ENCODE assay signal across 8 cellular contexts in genomic region chr12:20798561-20798960, GRCh38. TPM values are rescaled to one million over a fixed set of nuclear protein-coding genes. Genes with fewer than 3 reads are reported as not detected.
DNase-seq lines count a peak whose midpoint lies in the region; ATAC-seq and TF ChIP-seq lines count a peak whose summit lies in the region.

No MANE protein-coding gene starts in this region.

- H3K4me3 ChIP-seq in colonic mucosa, result no peak overlapping the region
- H3K4me3 ChIP-seq in mesenchymal stem cell (ENCODE audit: insufficient read depth in 1 of 2, low read depth in 1 of 2, low read length in 2 of 2), result no peak overlapping the region

- H3K27ac ChIP-seq in colonic mucosa, result no peak overlapping the region
- H3K27ac ChIP-seq in mesenchymal stem cell (ENCODE audit: low read length, poor library complexity, severe bottlenecking), result no peak overlapping the region

- no peak overlapping the region for H3K4ac ChIP-seq in mesenchymal stem cell (ENCODE audit: low read depth in 1 of 2, low read length in 2 of 2)

- H4K8ac ChIP-seq in mesenchymal stem cell (ENCODE audit: low read length), result no peak overlapping the region

- no peak overlapping the region for H2AFZ ChIP-seq in mesenchymal stem cell (ENCODE audit: low read depth, low read length)

- no peak overlapping the region for H4K91ac ChIP-seq in mesenchymal stem cell (ENCODE audit: low read length)

- H2BK12ac ChIP-seq in mesenchymal stem cell (ENCODE audit: low read length in 2 of 2), result no peak overlapping the region

- ATAC-seq in GM19023 (IDR thresholded peaks at IDR 0.05; ENCODE audit: unreplicated experiment) (no peak), GM19452 (IDR thresholded peaks at IDR 0.05; ENCODE audit: unreplicated experiment) (no peak)

- H3K18ac ChIP-seq in mesenchymal stem cell (ENCODE audit: low read depth in 1 of 2, low read length in 2 of 2), result no peak overlapping the region

- H3K4me1 ChIP-seq in colonic mucosa (no peaks in the 10 kb centered on the region), mesenchymal stem cell (ENCODE audit: control insufficient read depth, insufficient read depth, low read depth, low read length) (no peaks in the 10 kb centered on the region)

- H3K14ac ChIP-seq in mesenchymal stem cell (ENCODE audit: low read length in 2 of 2), result no peak overlapping the region

- H2AK5ac ChIP-seq in mesenchymal stem cell (ENCODE audit: low read length, severe bottlenecking), result no peak overlapping the region

- 40% methylated on average over 1 of the region's 1 CpG for WGBS in mesenchymal stem cell

- H3K9ac ChIP-seq in colonic mucosa (ENCODE audit: low read depth in 2 of 2, low read length in 2 of 2), result no peak overlapping the region
- H3K9ac ChIP-seq in mesenchymal stem cell (ENCODE audit: low read length), result no peak overlapping the region

- TF ChIP-seq CTCF in colonic mucosa (IDR thresholded peaks at IDR 0.05), result peak; percentile 36

- no peak overlapping the region for H3K23ac ChIP-seq in mesenchymal stem cell (ENCODE audit: low read length in 2 of 2)

- no peak overlapping the region for H2BK15ac ChIP-seq in mesenchymal stem cell (ENCODE audit: low read depth, poor library complexity, severe bottlenecking)

- no peaks in the 10 kb centered on the region for H3K79me1 ChIP-seq in mesenchymal stem cell (replicated peaks; ENCODE audit: low read length, poor library complexity, severe bottlenecking)

- DNase-seq in DMS53 (lab: John Stamatoyannopoulos, UW) (peak; percentile 92), NCI-H1694 treated with DMSO at 0.1 percent for 48 hours (lab: John Stamatoyannopoulos, UW) (peak; percentile 10), colonic mucosa (no peak), mesenchymal stem cell (peak; percentile 0), SIG-M5 treated with dmso at 0.1 percent for 504 hours (lab: John Stamatoyannopoulos, UW; ENCODE audit: unreplicated experiment) (no peak)
- DNase-seq in activated T-cell treated with anti-CD3 and anti-CD28 coated beads, Interleukin-2, amount 50 U/mL, for 48 hours, result no peak

- H3K4me2 ChIP-seq in mesenchymal stem cell (ENCODE audit: low read length, poor library complexity, severe bottlenecking), result no peak overlapping the region

- H2BK120ac ChIP-seq in mesenchymal stem cell (ENCODE audit: low read depth, low read length), result no peak overlapping the region

- H2BK5ac ChIP-seq in mesenchymal stem cell (ENCODE audit: low read depth, low read length, poor library complexity, severe bottlenecking), result no peak overlapping the region

- H3K27me3 ChIP-seq in colonic mucosa (no peaks in the 10 kb centered on the region), mesenchymal stem cell (ENCODE audit: control insufficient read depth in 1 of 2, insufficient read depth in 1 of 2, low read length in 2 of 2) (no peaks in the 10 kb centered on the region)

- H3K9me3 ChIP-seq in colonic mucosa, result no peaks in the 10 kb centered on the region
- H3K9me3 ChIP-seq in mesenchymal stem cell (ENCODE audit: control insufficient read depth, low read length), result no peaks in the 10 kb centered on the region

- intact Hi-C loops in colonic mucosa (cut with DNase I), result loop anchor here (2.0 to 5.0 kb wide), 2 partner anchors 86 to 152 kb away; no protein-coding TSS in a partner anchor

- H3K36me3 ChIP-seq in colonic mucosa (no peaks in the 10 kb centered on the region), mesenchymal stem cell (ENCODE audit: control insufficient read depth in 1 of 2, insufficient read depth in 2 of 2, low read depth in 1 of 2, low read length in 2 of 2) (no peaks in the 10 kb centered on the region)

RNA-seq across cellular contexts. Expression of gene SLCO1B3, which starts 11.9 kb away (rescaled TPM):
- total RNA-seq in colonic mucosa, result under 1 TPM in 1 of 2 donors, not detected in 1; 0.93 TPM
- polyA plus RNA-seq in mesenchymal stem cell (2013, experiment 1 of 2), result not detected
- polyA plus RNA-seq in mesenchymal stem cell (2013, experiment 2 of 2), result not detected

Comparison
In these comparisons a context has a peak if more than half of its experiments do, and no peak if none do; other contexts are left out.
1. DNase-seq: peak in DMS53 (single experiment), NCI-H1694 treated with DMSO at 0.1 percent for 48 hours (single experiment) and mesenchymal stem cell (single experiment); none in colonic mucosa (single experiment), SIG-M5 treated with dmso at 0.1 percent for 504 hours (single experiment) and activated T-cell treated with anti-CD3 and anti-CD28 coated beads, Interleukin-2, amount 50 U/mL, for 48 hours (0 of 2).